1 cellular context compared by ENCODE assay signal in the genomic region with DNA sequence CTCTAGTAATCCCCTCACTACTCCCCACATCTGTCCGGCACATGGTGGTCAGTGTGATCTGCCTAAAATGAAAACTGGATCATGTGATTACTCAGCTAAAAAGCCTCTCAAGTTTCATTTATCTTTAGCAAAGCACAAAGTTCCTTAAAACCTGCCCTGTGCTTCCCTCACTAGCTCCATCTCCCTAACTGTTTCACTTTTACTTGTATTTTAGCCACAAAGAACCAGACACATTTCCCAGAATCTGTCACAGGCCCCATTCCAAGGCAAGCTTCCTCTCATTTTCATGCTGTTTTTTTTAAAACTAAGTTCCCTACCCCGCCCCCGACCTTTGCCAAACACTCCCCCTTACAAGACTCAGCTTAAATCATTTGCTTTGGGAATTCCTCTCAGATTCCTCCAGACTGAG.
TF ChIP-seq lines count a peak whose summit lies in the region.

No MANE protein-coding gene starts in this region.

TF ChIP-seq in K562, 482 proteins besides CTCF, POLR2A, EP300 and RAD21 (continued from another document and continues in another):
- TF ChIP-seq ZNF512 (tag; IDR thresholded peaks at IDR 0.05) (no peak), ZBTB1 (CRISPR knock-in tag; IDR thresholded peaks at IDR 0.05; ENCODE audit: borderline replicate concordance, low read depth) (no peak), AFF4 (CRISPR knock-in tag; IDR thresholded peaks at IDR 0.05) (no peak), NRF1 (conservative IDR thresholded peaks at IDR 0.05 in 1 of 2, IDR thresholded peaks at IDR 0.05 in 1 of 2) (no peak), MAFK (IDR thresholded peaks at IDR 0.05; ENCODE audit: low read length) (peak; percentile 56), ZNF263 (CRISPR knock-in tag; IDR thresholded peaks at IDR 0.05; ENCODE audit: borderline replicate concordance) (no peak), MEF2D (tag; conservative IDR thresholded peaks at IDR 0.05; ENCODE audit: low read depth) (no peak), ZNF431 (CRISPR knock-in tag; IDR thresholded peaks at IDR 0.05) (0 out of 2 replicates have a peak, but pooled peaks have one; percentile 77), ZNF133 (CRISPR knock-in tag; IDR thresholded peaks at IDR 0.05) (no peak), HMG20B (CRISPR knock-in tag; IDR thresholded peaks at IDR 0.05) (no peak), CEBPB (tag; IDR thresholded peaks at IDR 0.05) (no peak), BDP1 (IDR thresholded peaks at IDR 0.05; ENCODE audit: insufficient read depth, insufficient read length) (no peak), IRF2 (CRISPR knock-in tag; IDR thresholded peaks at IDR 0.05) (no peak), SMARCA4 (IDR thresholded peaks at IDR 0.05) (0 out of 2 replicates have a peak, but pooled peaks have one; percentile 13), ZC3H8 (IDR thresholded peaks at IDR 0.05) (no peak), ZNF316 (IDR thresholded peaks at IDR 0.05) (peak; percentile 95), ZBTB8A (IDR thresholded peaks at IDR 0.05; ENCODE audit: partially characterized antibody) (no peak), RB1 (IDR thresholded peaks at IDR 0.05; ENCODE audit: low read depth) (no peak), C11orf30 (IDR thresholded peaks at IDR 0.05; ENCODE audit: low read depth) (peak; percentile 90), RNF2 (IDR thresholded peaks at IDR 0.05) (no peak), SIN3A (IDR thresholded peaks at IDR 0.05; ENCODE audit: borderline replicate concordance in 2 of 2, control insufficient read depth in 1 of 2, low read depth in 2 of 2, low read length in 2 of 2) (no peak), HIVEP1 (CRISPR knock-in tag; IDR thresholded peaks at IDR 0.05) (no peak), GTF2F1 (IDR thresholded peaks at IDR 0.05; ENCODE audit: low read depth, low read length) (no peak), NFYB (IDR thresholded peaks at IDR 0.05; ENCODE audit: extremely low read depth, insufficient read length) (no peak), ZNF253 (CRISPR knock-in tag; conservative IDR thresholded peaks at IDR 0.05) (no peak), CREB1 (IDR thresholded peaks at IDR 0.05) (no peak), CREB1 (CRISPR knock-in tag; IDR thresholded peaks at IDR 0.05) (no peak), HCFC1 (IDR thresholded peaks at IDR 0.05; ENCODE audit: low read depth, low read length) (no peak), MNT (conservative IDR thresholded peaks at IDR 0.05) (no peak), RBM17 (IDR thresholded peaks at IDR 0.05; ENCODE audit: borderline replicate concordance, low read depth, low read length) (no peak), U2AF1 (optimal IDR thresholded peaks at IDR 0.05; ENCODE audit: low read depth, low read length) (no peak), CBFA2T3 (IDR thresholded peaks at IDR 0.05) (peak; percentile 9; the same call in 1 of the 2 replicates), ZNF140 (CRISPR knock-in tag; IDR thresholded peaks at IDR 0.05) (no peak), TOE1 (IDR thresholded peaks at IDR 0.05; ENCODE audit: borderline replicate concordance) (peak; percentile 85; the same call in 1 of the 2 replicates), TOE1 (CRISPR knock-in tag; IDR thresholded peaks at IDR 0.05; ENCODE audit: borderline replicate concordance, low read depth) (no peak), NCOA1 (IDR thresholded peaks at IDR 0.05; ENCODE audit: low read depth) (no peak), NFRKB (IDR thresholded peaks at IDR 0.05; ENCODE audit: low read depth) (no peak), EGR1 (conservative IDR thresholded peaks at IDR 0.05) (peak; percentile 5; the same call in 1 of the 2 replicates), L3MBTL2 (IDR thresholded peaks at IDR 0.05) (peak; percentile 87; the same call in 1 of the 2 replicates), BCLAF1 (IDR thresholded peaks at IDR 0.05; ENCODE audit: borderline replicate concordance in 1 of 2, control insufficient read depth in 1 of 2, low read depth in 2 of 2, low read length in 1 of 2) (no peak), BRD9 (IDR thresholded peaks at IDR 0.05; ENCODE audit: low read depth, partially characterized antibody) (no peak), ETV5 (CRISPR knock-in tag; IDR thresholded peaks at IDR 0.05; ENCODE audit: low read depth) (no peak), MYC (IDR thresholded peaks at IDR 0.05; ENCODE audit: low read depth, low read length) (0 out of 2 replicates have a peak, but pooled peaks have one; percentile 20), MYC (CRISPR knock-in tag; IDR thresholded peaks at IDR 0.05; ENCODE audit: borderline replicate concordance, low read depth) (no peak), NCOA2 (IDR thresholded peaks at IDR 0.05; ENCODE audit: partially characterized antibody in 2 of 2) (no peak), TBL1XR1 (IDR thresholded peaks at IDR 0.05; ENCODE audit: low read length in 2 of 2) (no peak), ZNF668 (CRISPR knock-in tag; IDR thresholded peaks at IDR 0.05) (no peak), MAFG (tag; conservative IDR thresholded peaks at IDR 0.05) (peak; percentile 87)
- TF ChIP-seq, protein P1, sequence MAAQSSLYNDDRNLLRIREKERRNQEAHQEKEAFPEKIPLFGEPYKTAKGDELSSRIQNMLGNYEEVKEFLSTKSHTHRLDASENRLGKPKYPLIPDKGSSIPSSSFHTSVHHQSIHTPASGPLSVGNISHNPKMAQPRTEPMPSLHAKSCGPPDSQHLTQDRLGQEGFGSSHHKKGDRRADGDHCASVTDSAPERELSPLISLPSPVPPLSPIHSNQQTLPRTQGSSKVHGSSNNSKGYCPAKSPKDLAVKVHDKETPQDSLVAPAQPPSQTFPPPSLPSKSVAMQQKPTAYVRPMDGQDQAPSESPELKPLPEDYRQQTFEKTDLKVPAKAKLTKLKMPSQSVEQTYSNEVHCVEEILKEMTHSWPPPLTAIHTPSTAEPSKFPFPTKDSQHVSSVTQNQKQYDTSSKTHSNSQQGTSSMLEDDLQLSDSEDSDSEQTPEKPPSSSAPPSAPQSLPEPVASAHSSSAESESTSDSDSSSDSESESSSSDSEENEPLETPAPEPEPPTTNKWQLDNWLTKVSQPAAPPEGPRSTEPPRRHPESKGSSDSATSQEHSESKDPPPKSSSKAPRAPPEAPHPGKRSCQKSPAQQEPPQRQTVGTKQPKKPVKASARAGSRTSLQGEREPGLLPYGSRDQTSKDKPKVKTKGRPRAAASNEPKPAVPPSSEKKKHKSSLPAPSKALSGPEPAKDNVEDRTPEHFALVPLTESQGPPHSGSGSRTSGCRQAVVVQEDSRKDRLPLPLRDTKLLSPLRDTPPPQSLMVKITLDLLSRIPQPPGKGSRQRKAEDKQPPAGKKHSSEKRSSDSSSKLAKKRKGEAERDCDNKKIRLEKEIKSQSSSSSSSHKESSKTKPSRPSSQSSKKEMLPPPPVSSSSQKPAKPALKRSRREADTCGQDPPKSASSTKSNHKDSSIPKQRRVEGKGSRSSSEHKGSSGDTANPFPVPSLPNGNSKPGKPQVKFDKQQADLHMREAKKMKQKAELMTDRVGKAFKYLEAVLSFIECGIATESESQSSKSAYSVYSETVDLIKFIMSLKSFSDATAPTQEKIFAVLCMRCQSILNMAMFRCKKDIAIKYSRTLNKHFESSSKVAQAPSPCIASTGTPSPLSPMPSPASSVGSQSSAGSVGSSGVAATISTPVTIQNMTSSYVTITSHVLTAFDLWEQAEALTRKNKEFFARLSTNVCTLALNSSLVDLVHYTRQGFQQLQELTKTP (IDR thresholded peaks at IDR 0.05; ENCODE audit: low read depth in 1 of 2, partially characterized antibody in 2 of 2): no peak
- TF ChIP-seq, protein P2, sequence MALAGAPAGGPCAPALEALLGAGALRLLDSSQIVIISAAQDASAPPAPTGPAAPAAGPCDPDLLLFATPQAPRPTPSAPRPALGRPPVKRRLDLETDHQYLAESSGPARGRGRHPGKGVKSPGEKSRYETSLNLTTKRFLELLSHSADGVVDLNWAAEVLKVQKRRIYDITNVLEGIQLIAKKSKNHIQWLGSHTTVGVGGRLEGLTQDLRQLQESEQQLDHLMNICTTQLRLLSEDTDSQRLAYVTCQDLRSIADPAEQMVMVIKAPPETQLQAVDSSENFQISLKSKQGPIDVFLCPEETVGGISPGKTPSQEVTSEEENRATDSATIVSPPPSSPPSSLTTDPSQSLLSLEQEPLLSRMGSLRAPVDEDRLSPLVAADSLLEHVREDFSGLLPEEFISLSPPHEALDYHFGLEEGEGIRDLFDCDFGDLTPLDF (CRISPR knock-in tag; IDR thresholded peaks at IDR 0.05): no peak
